1 cellular context compared by ENCODE assay signal in the genomic region with DNA sequence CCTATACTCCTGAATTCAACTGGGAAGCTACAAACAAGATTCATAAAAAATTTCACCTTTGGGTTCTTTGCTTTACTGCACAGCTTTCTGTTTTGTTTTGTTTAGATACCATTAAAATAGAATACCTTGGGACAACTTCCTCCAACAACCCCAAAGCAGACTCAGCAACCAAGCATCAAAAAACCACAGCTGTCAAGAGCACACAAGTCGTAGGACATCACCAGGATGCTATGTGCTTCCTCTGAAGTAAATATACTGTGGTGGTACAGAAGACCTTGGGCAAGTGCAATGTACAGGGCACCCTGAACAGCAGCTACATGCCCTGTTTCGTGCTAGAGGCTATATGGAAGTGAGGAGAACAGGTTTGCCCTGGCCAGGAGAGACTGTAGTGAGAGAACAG.
TF ChIP-seq lines count a peak whose summit lies in the region.

No MANE protein-coding gene starts in this region.

TF ChIP-seq in HepG2, 621 proteins besides CTCF, POLR2A, EP300 and RAD21 (continued from another document):
- TF ChIP-seq, protein P1, sequence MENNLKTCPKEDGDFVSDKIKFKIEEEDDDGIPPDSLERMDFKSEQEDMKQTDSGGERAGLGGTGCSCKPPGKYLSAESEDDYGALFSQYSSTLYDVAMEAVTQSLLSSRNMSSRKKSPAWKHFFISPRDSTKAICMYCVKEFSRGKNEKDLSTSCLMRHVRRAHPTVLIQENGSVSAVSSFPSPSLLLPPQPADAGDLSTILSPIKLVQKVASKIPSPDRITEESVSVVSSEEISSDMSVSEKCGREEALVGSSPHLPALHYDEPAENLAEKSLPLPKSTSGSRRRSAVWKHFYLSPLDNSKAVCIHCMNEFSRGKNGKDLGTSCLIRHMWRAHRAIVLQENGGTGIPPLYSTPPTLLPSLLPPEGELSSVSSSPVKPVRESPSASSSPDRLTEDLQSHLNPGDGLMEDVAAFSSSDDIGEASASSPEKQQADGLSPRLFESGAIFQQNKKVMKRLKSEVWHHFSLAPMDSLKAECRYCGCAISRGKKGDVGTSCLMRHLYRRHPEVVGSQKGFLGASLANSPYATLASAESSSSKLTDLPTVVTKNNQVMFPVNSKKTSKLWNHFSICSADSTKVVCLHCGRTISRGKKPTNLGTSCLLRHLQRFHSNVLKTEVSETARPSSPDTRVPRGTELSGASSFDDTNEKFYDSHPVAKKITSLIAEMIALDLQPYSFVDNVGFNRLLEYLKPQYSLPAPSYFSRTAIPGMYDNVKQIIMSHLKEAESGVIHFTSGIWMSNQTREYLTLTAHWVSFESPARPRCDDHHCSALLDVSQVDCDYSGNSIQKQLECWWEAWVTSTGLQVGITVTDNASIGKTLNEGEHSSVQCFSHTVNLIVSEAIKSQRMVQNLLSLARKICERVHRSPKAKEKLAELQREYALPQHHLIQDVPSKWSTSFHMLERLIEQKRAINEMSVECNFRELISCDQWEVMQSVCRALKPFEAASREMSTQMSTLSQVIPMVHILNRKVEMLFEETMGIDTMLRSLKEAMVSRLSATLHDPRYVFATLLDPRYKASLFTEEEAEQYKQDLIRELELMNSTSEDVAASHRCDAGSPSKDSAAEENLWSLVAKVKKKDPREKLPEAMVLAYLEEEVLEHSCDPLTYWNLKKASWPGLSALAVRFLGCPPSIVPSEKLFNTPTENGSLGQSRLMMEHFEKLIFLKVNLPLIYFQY (CRISPR knock-in tag; IDR thresholded peaks at IDR 0.05; ENCODE audit: borderline replicate concordance): no peak
- TF ChIP-seq ZBTB43 (CRISPR knock-in tag; conservative IDR thresholded peaks at IDR 0.05): no peak
- TF ChIP-seq POLR2AphosphoS2 (IDR thresholded peaks at IDR 0.05; ENCODE audit: low read depth, low read length): no peak
- TF ChIP-seq HOXA9 (CRISPR knock-in tag; IDR thresholded peaks at IDR 0.05; ENCODE audit: borderline replicate concordance): no peak
- TF ChIP-seq, protein P2, sequence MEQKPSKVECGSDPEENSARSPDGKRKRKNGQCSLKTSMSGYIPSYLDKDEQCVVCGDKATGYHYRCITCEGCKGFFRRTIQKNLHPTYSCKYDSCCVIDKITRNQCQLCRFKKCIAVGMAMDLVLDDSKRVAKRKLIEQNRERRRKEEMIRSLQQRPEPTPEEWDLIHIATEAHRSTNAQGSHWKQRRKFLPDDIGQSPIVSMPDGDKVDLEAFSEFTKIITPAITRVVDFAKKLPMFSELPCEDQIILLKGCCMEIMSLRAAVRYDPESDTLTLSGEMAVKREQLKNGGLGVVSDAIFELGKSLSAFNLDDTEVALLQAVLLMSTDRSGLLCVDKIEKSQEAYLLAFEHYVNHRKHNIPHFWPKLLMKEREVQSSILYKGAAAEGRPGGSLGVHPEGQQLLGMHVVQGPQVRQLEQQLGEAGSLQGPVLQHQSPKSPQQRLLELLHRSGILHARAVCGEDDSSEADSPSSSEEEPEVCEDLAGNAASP (CRISPR knock-in tag; IDR thresholded peaks at IDR 0.05; ENCODE audit: borderline replicate concordance): no peak
- no peak for TF ChIP-seq PRPF4 (IDR thresholded peaks at IDR 0.05; ENCODE audit: low read depth, low read length, poor library complexity, severe bottlenecking)
TF ChIP-seq in HepG2: peak in this region for 0.
